Comparison of ENCODE assay signal across 3 cellular contexts in the genomic region with DNA sequence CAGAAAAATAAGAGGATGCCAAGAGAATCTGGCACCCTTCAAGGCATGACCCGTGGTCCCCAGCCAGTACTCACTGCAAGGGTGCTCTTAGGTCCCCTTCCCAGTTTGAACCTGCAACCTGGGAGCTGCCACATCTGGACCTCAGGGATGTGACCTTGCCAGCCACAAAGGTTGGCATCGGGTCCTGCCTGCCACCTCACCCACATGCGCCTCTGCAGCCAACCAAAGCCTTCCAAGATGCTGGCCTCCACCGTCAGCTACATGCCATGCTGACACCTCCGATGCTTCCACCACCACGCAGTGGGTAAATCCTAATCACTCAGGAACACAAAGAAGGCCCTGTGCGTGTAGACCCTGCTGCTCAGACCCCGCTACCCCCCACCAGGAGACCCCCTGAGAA.
TF ChIP-seq lines count a peak whose summit lies in the region.

No MANE protein-coding gene starts in this region.

TF ChIP-seq in SK-N-SH, 30 proteins besides CTCF, POLR2A, EP300 and RAD21 (continues in another document):
- TF ChIP-seq TEAD4 (IDR thresholded peaks at IDR 0.05; ENCODE audit: borderline replicate concordance, insufficient read depth) (no peak), RXRA (IDR thresholded peaks at IDR 0.05; ENCODE audit: borderline replicate concordance, low read depth) (no peak), ELF1 (IDR thresholded peaks at IDR 0.05) (no peak), FOXM1 (IDR thresholded peaks at IDR 0.05; ENCODE audit: low read depth) (no peak), NRF1 (IDR thresholded peaks at IDR 0.05; ENCODE audit: low read depth, low read length) (no peak), MXI1 (IDR thresholded peaks at IDR 0.05; ENCODE audit: low read depth, low read length) (no peak), USF1 (IDR thresholded peaks at IDR 0.05; ENCODE audit: borderline replicate concordance, low read depth) (no peak), TCF12 (IDR thresholded peaks at IDR 0.05) (no peak), IRF3 (IDR thresholded peaks at IDR 0.05; ENCODE audit: low read depth, low read length) (no peak), JUND (IDR thresholded peaks at IDR 0.05) (no peak), FOXJ3 (CRISPR knock-in tag; IDR thresholded peaks at IDR 0.05) (no peak), NFIC (IDR thresholded peaks at IDR 0.05; ENCODE audit: borderline replicate concordance) (no peak), FOSL2 (IDR thresholded peaks at IDR 0.05; ENCODE audit: borderline replicate concordance, low read depth) (no peak), SMC3 (IDR thresholded peaks at IDR 0.05; ENCODE audit: low read depth, low read length) (no peak), TAF1 (IDR thresholded peaks at IDR 0.05; ENCODE audit: borderline replicate concordance, low read depth, low read length) (no peak), GATA2 (CRISPR knock-in tag; IDR thresholded peaks at IDR 0.05) (no peak), SIN3A (IDR thresholded peaks at IDR 0.05; ENCODE audit: borderline replicate concordance, low read depth, low read length) (no peak), CHD2 (IDR thresholded peaks at IDR 0.05; ENCODE audit: low read length, partially characterized antibody) (no peak)
- TF ChIP-seq, protein P1, sequence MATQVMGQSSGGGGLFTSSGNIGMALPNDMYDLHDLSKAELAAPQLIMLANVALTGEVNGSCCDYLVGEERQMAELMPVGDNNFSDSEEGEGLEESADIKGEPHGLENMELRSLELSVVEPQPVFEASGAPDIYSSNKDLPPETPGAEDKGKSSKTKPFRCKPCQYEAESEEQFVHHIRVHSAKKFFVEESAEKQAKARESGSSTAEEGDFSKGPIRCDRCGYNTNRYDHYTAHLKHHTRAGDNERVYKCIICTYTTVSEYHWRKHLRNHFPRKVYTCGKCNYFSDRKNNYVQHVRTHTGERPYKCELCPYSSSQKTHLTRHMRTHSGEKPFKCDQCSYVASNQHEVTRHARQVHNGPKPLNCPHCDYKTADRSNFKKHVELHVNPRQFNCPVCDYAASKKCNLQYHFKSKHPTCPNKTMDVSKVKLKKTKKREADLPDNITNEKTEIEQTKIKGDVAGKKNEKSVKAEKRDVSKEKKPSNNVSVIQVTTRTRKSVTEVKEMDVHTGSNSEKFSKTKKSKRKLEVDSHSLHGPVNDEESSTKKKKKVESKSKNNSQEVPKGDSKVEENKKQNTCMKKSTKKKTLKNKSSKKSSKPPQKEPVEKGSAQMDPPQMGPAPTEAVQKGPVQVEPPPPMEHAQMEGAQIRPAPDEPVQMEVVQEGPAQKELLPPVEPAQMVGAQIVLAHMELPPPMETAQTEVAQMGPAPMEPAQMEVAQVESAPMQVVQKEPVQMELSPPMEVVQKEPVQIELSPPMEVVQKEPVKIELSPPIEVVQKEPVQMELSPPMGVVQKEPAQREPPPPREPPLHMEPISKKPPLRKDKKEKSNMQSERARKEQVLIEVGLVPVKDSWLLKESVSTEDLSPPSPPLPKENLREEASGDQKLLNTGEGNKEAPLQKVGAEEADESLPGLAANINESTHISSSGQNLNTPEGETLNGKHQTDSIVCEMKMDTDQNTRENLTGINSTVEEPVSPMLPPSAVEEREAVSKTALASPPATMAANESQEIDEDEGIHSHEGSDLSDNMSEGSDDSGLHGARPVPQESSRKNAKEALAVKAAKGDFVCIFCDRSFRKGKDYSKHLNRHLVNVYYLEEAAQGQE (IDR thresholded peaks at IDR 0.05; ENCODE audit: low read depth, low read length) = no peak

TF ChIP-seq in SK-N-SH treated with all-trans-retinoic acid at 6 μM for 48 hours, 23 proteins besides CTCF, POLR2A, EP300 and RAD21:
- TF ChIP-seq CREB5 (CRISPR knock-in tag; IDR thresholded peaks at IDR 0.05; ENCODE audit: low read depth) = no peak
- TF ChIP-seq TCF4 (CRISPR knock-in tag; IDR thresholded peaks at IDR 0.05; ENCODE audit: borderline replicate concordance) = no peak
- no peak for TF ChIP-seq ZNF8 (CRISPR knock-in tag; IDR thresholded peaks at IDR 0.05)
- TF ChIP-seq OSR1 (CRISPR knock-in tag; IDR thresholded peaks at IDR 0.05) = no peak
- no peak for TF ChIP-seq ESRRG (CRISPR knock-in tag; IDR thresholded peaks at IDR 0.05)
- TF ChIP-seq BACH2 (CRISPR knock-in tag; IDR thresholded peaks at IDR 0.05; ENCODE audit: borderline replicate concordance) = no peak

TF ChIP-seq in IMR-90, 13 proteins besides CTCF, POLR2A, EP300 and RAD21:
- TF ChIP-seq MAFK (IDR thresholded peaks at IDR 0.05; ENCODE audit: low read depth, low read length) (no peak), BHLHE40 (IDR thresholded peaks at IDR 0.05; ENCODE audit: low read depth, low read length) (no peak), ELK1 (IDR thresholded peaks at IDR 0.05; ENCODE audit: borderline replicate concordance, low read depth, low read length) (no peak), CEBPB (IDR thresholded peaks at IDR 0.05; ENCODE audit: low read depth, low read length) (no peak), SMC3 (IDR thresholded peaks at IDR 0.05; ENCODE audit: low read depth, low read length) (no peak), RCOR1 (IDR thresholded peaks at IDR 0.05; ENCODE audit: insufficient replicate concordance, low read length) (no peak), RFX5 (IDR thresholded peaks at IDR 0.05; ENCODE audit: low read depth, low read length) (no peak), USF2 (IDR thresholded peaks at IDR 0.05; ENCODE audit: low read depth, low read length) (no peak), FOS (IDR thresholded peaks at IDR 0.05; ENCODE audit: low read depth, low read length) (no peak; the same call in 1 of the 2 replicates), MXI1 (IDR thresholded peaks at IDR 0.05; ENCODE audit: borderline replicate concordance, low read depth, low read length) (no peak), CHD1 (IDR thresholded peaks at IDR 0.05; ENCODE audit: low read depth, low read length) (no peak), MAZ (IDR thresholded peaks at IDR 0.05; ENCODE audit: borderline replicate concordance, low read depth, low read length) (no peak), NFE2L2 (IDR thresholded peaks at IDR 0.05; ENCODE audit: low read depth, low read length) (no peak)
